1 cellular context compared by ENCODE assay signal in genomic region chr22:37175414-37176144, GRCh38.
TF ChIP-seq lines count a peak whose summit lies in the region.

No MANE protein-coding gene starts in this region.

TF ChIP-seq in WTC11, 78 proteins besides CTCF, POLR2A, EP300 and RAD21 (continued from another document):
- TF ChIP-seq SP1 (CRISPR knock-in tag; conservative IDR thresholded peaks at IDR 0.05) (no peak), TEAD4 (CRISPR knock-in tag; IDR thresholded peaks at IDR 0.05) (no peak), ZBTB21 (CRISPR knock-in tag; IDR thresholded peaks at IDR 0.05; ENCODE audit: borderline replicate concordance) (no peak), NFYB (CRISPR knock-in tag; conservative IDR thresholded peaks at IDR 0.05; ENCODE audit: low read depth) (no peak), GABPB1 (CRISPR knock-in tag; IDR thresholded peaks at IDR 0.05) (no peak), FOXP1 (CRISPR knock-in tag; IDR thresholded peaks at IDR 0.05; ENCODE audit: borderline replicate concordance) (no peak), TP53 (CRISPR knock-in tag; IDR thresholded peaks at IDR 0.05) (no peak), ZNF532 (CRISPR knock-in tag; IDR thresholded peaks at IDR 0.05; ENCODE audit: borderline replicate concordance) (no peak), MXD4 (CRISPR knock-in tag; IDR thresholded peaks at IDR 0.05; ENCODE audit: borderline replicate concordance) (no peak), MYBL2 (CRISPR knock-in tag; IDR thresholded peaks at IDR 0.05) (no peak), NR1H2 (CRISPR knock-in tag; IDR thresholded peaks at IDR 0.05) (no peak), ZNF416 (CRISPR knock-in tag; IDR thresholded peaks at IDR 0.05) (no peak)
- TF ChIP-seq, protein P1, sequence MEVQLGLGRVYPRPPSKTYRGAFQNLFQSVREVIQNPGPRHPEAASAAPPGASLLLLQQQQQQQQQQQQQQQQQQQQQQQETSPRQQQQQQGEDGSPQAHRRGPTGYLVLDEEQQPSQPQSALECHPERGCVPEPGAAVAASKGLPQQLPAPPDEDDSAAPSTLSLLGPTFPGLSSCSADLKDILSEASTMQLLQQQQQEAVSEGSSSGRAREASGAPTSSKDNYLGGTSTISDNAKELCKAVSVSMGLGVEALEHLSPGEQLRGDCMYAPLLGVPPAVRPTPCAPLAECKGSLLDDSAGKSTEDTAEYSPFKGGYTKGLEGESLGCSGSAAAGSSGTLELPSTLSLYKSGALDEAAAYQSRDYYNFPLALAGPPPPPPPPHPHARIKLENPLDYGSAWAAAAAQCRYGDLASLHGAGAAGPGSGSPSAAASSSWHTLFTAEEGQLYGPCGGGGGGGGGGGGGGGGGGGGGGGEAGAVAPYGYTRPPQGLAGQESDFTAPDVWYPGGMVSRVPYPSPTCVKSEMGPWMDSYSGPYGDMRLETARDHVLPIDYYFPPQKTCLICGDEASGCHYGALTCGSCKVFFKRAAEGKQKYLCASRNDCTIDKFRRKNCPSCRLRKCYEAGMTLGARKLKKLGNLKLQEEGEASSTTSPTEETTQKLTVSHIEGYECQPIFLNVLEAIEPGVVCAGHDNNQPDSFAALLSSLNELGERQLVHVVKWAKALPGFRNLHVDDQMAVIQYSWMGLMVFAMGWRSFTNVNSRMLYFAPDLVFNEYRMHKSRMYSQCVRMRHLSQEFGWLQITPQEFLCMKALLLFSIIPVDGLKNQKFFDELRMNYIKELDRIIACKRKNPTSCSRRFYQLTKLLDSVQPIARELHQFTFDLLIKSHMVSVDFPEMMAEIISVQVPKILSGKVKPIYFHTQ (CRISPR knock-in tag; IDR thresholded peaks at IDR 0.05): no peak
